Comparison of ENCODE assay signal across 9 cellular contexts in genomic region chr9:83977196-83977595, GRCh38. TPM values are rescaled to one million over a fixed set of nuclear protein-coding genes. Genes with fewer than 3 reads are reported as not detected.
A peak's percentile ranks its signal among the peaks of the same experiment; 100 is the strongest.
DNase-seq lines count a peak whose midpoint lies in the region; ATAC-seq, FAIRE-seq and TF ChIP-seq lines count a peak whose summit lies in the region.
"Had no signal": no experiment of that assay in that cellular context is flagged by ENCODE, and none has a peak within 500 bp of the region (broad histone marks: within the 10 kb centered on the region; RNA-seq: fewer than 3 reads in every experiment).

No MANE protein-coding gene starts in this region.

- H3F3A ChIP-seq in GM23338 (replicated peaks; ENCODE audit: low read depth) = peaks cover 32% of the 10 kb centered on the region

- intact Hi-C loops in endothelial cell of umbilical vein (cut with micrococcal nuclease) = no loop called here
- intact Hi-C loops in psoas muscle (cut with DNase I) = loop anchor here in 1 of 2 donors (5.0 kb wide), 1 partner anchor 195 kb away; no protein-coding TSS in a partner anchor

- no peak overlapping the region for H3K9ac ChIP-seq in endothelial cell of umbilical vein (replicated peaks; ENCODE audit: extremely low read depth, insufficient read depth, low read length)

- H3K4me1 ChIP-seq in GM23338 (ENCODE audit: insufficient read depth) = peaks cover 20% of the 10 kb centered on the region
- H3K4me1 ChIP-seq in SJCRH30 = peaks cover 9% of the 10 kb centered on the region; the same call in 1 of the 2 replicates
- peaks cover 13% of the 10 kb centered on the region for H3K4me1 ChIP-seq in endothelial cell of umbilical vein (ENCODE audit: control insufficient read depth, extremely low read depth, insufficient read depth, low read length)
- H3K4me1 ChIP-seq in psoas muscle = peaks cover 55% of the 10 kb centered on the region

- H3K9me3 ChIP-seq in SJCRH30 (replicated peaks) (no peaks in the 10 kb centered on the region), endothelial cell of umbilical vein (replicated peaks; ENCODE audit: control insufficient read depth, insufficient read depth, low read length) (no peaks in the 10 kb centered on the region), psoas muscle (no peaks in the 10 kb centered on the region)

- H3K27me3 ChIP-seq in GM23338 (ENCODE audit: insufficient read depth) (no peaks in the 10 kb centered on the region), SJCRH30 (no peaks in the 10 kb centered on the region), endothelial cell of umbilical vein (ENCODE audit: control insufficient read depth in 2 of 2, insufficient read depth in 2 of 2, low read length in 2 of 2) (no peaks in the 10 kb centered on the region), psoas muscle (ENCODE audit: insufficient read depth in 3 of 3, low read length in 2 of 3) (no peaks in the 10 kb centered on the region)

- DNase-seq in GM23338 (ENCODE audit: low spot score) = no peak
- no peak for DNase-seq in SJCRH30
- DNase-seq in endothelial cell of umbilical vein (ENCODE audit: low read depth, low spot score) = no peak
- DNase-seq in psoas muscle = no peak
- DNase-seq in NCI-H2171 treated with DMSO at 0.1 percent for 48 hours (lab: John Stamatoyannopoulos, UW) = no peak
- DNase-seq in midbrain (lab: John Stamatoyannopoulos, UW) = no peak
- DNase-seq: activated CD8-positive, alpha-beta memory T cell treated with anti-CD3 and anti-CD28 coated beads for 24 hours had no signal

- TF ChIP-seq CTCF in GM23338 (conservative IDR thresholded peaks at IDR 0.05; ENCODE audit: low read depth in 2 of 2) (no peak), endothelial cell of umbilical vein (IDR thresholded peaks at IDR 0.05; ENCODE audit: extremely low read depth in 1 of 2, insufficient read depth in 1 of 2, low read depth in 1 of 2, low read length in 2 of 2) (no peak), psoas muscle (IDR thresholded peaks at IDR 0.05) (no peak)

- H3K9me3 Mint-ChIP-seq in GM23338 = no peaks in the 10 kb centered on the region; the same call in 2 of the 3 replicates

- H3K36me3 Mint-ChIP-seq in GM23338 (ENCODE audit: low read depth) = peaks cover 76% of the 10 kb centered on the region

- peak overlapping the region; percentile 86 for H3K4me2 ChIP-seq in GM23338
- peak overlapping the region; percentile 97 for H3K4me2 ChIP-seq in endothelial cell of umbilical vein (ENCODE audit: insufficient read depth, low read length)

- H3K27me3 Mint-ChIP-seq in GM23338 (ENCODE audit: insufficient read depth, low read depth, poor library complexity) = peaks cover 23% of the 10 kb centered on the region

- ATAC-seq in GM23338 = no peak
- ATAC-seq in psoas muscle = no peak
- no peak for ATAC-seq in GM18519 (IDR thresholded peaks at IDR 0.05; ENCODE audit: low FRiP score, unreplicated experiment)
- ATAC-seq in GM18498 (IDR thresholded peaks at IDR 0.05; ENCODE audit: unreplicated experiment) = no peak

- H3K4me1 Mint-ChIP-seq in GM23338 = peaks cover 33% of the 10 kb centered on the region

- no TSS peak for BruUV-seq in endothelial cell of umbilical vein (replicated peaks; lab: Mats Ljungman, UMichigan)

- FAIRE-seq in endothelial cell of umbilical vein (lab: Jason Lieb, UNC) = no peak

- peak overlapping the region; percentile 95 for H3K4me3 Mint-ChIP-seq in GM23338

- peak overlapping the region; percentile 4; the same call in 1 of the 2 replicates for H3K27ac ChIP-seq in GM23338 (ENCODE audit: low read depth)
- no peak overlapping the region for H3K27ac ChIP-seq in SJCRH30
- H3K27ac ChIP-seq in endothelial cell of umbilical vein (ENCODE audit: insufficient read depth, low read depth, low read length) = no peak overlapping the region
- no peak overlapping the region for H3K27ac ChIP-seq in psoas muscle

- H3K9me2 ChIP-seq in GM23338 (ENCODE audit: insufficient read depth) = no peaks in the 10 kb centered on the region

- WGBS in psoas muscle, 3 donors = 67 to 79% (median 72%) methylated on average over 1 of the region's 1 CpG

- H4K20me1 ChIP-seq in GM23338 (replicated peaks; ENCODE audit: insufficient read depth) (peaks cover 66% of the 10 kb centered on the region), endothelial cell of umbilical vein (replicated peaks; ENCODE audit: control insufficient read depth, extremely low read depth, insufficient read depth, low read length) (peaks cover 15% of the 10 kb centered on the region)

- H3K4me3 ChIP-seq in GM23338 (peak overlapping the region; percentile 83), SJCRH30 (peak overlapping the region; percentile 97), endothelial cell of umbilical vein (replicated peaks in 1 of 3; ENCODE audit: insufficient read depth in 1 of 3, low read depth in 1 of 3, low read length in 3 of 3) (peak overlapping the region in 1 of 3 experiments; percentile 96), psoas muscle (peak overlapping the region; percentile 96)

- dilution Hi-C loops in endothelial cell of umbilical vein (cut with MboI; ENCODE audit: extremely low pct_ligation_motif_present, low sequenced_read_pairs) = no loop called here

- no peak for TF ChIP-seq POLR2A in endothelial cell of umbilical vein (IDR thresholded peaks at IDR 0.05; ENCODE audit: low read depth, low read length)

- POLR2A ChIA-PET in endothelial cell of umbilical vein (lab: Charles Lee) = no interaction called here

- CTCF ChIA-PET in endothelial cell of umbilical vein (lab: Charles Lee) = interaction anchor here (1.4 kb wide), 1 partner anchor 284 kb away, joined by 6 read pairs; no protein-coding TSS in a partner anchor

- H3K9me1 ChIP-seq in endothelial cell of umbilical vein (replicated peaks; ENCODE audit: control insufficient read depth, extremely low read depth, insufficient read depth, low read length) = no peaks in the 10 kb centered on the region

- H2AFZ ChIP-seq in GM23338 (no peak overlapping the region), endothelial cell of umbilical vein (ENCODE audit: low read depth, low read length) (no peak overlapping the region)

- H3K79me2 ChIP-seq in GM23338 (replicated peaks; ENCODE audit: insufficient read depth) = peaks cover 92% of the 10 kb centered on the region
- H3K79me2 ChIP-seq in endothelial cell of umbilical vein (ENCODE audit: control insufficient read depth, insufficient read depth, low read length) = peaks cover 90% of the 10 kb centered on the region

- peaks cover 59% of the 10 kb centered on the region for H3K36me3 ChIP-seq in GM23338 (ENCODE audit: insufficient read depth)
- peaks cover 76% of the 10 kb centered on the region for H3K36me3 ChIP-seq in SJCRH30
- peaks cover 17 to 36% of the 10 kb centered on the region in 2 experiments for H3K36me3 ChIP-seq in endothelial cell of umbilical vein (ENCODE audit: control insufficient read depth in 2 of 2, extremely low read depth in 1 of 2, insufficient read depth in 2 of 2, low read length in 2 of 2)
- H3K36me3 ChIP-seq in psoas muscle (ENCODE audit: insufficient read depth in 1 of 2, low read depth in 1 of 2) = peaks cover 13 to 59% of the 10 kb centered on the region in 2 donors

- H3K27ac Mint-ChIP-seq in GM23338 = peak overlapping the region; percentile 47; the same call in 1 of the 2 replicates

TF ChIP-seq in endothelial cell of umbilical vein, 7 proteins besides CTCF, POLR2A, EP300 and RAD21 (continues in another document):
- no peak for TF ChIP-seq MYC (IDR thresholded peaks at IDR 0.05; ENCODE audit: low read depth, low read length)

RNA-seq across cellular contexts. Expression of gene HNRNPK, which starts 2.8 kb away (rescaled TPM):
- total RNA-seq in GM23338 (2014; rRNA removed; shearing (Covaris generic)) = 918 and 1,083 TPM in 2 replicates
- 403 and 417 TPM in 2 replicates for polyA plus RNA-seq in GM23338 (2016; fragmentation: Nextera tagmentation; extraction: Ambion mirVana)
- 1,096 and 1,200 TPM in 2 replicates for total RNA-seq in SJCRH30 (2014; rRNA removed; shearing (Covaris generic))
- total RNA-seq in endothelial cell of umbilical vein = 653 and 663 TPM in 2 replicates
- 341 and 399 TPM in 2 replicates for polyA plus RNA-seq in endothelial cell of umbilical vein
- 427 and 435 TPM in 2 replicates for polyA plus RNA-seq in endothelial cell of umbilical vein (2011; cell fraction: cytosol; rRNA removed)
- 628 and 652 TPM in 2 replicates for polyA plus RNA-seq in endothelial cell of umbilical vein (2011; cell fraction: nucleus; rRNA removed)
- polyA plus RNA-seq in endothelial cell of umbilical vein (2012) = 498 and 617 TPM in 2 replicates
- 661 and 665 TPM in 2 replicates for polyA minus RNA-seq in endothelial cell of umbilical vein
- polyA minus RNA-seq in endothelial cell of umbilical vein (2011; cell fraction: cytosol; rRNA and poly(A)+ RNA removed) = 328 TPM
- 608 and 684 TPM in 2 replicates for polyA minus RNA-seq in endothelial cell of umbilical vein (2011; cell fraction: nucleus; rRNA and poly(A)+ RNA removed)
- total RNA-seq in psoas muscle = 100 to 1,000 TPM; 253 to 369 (median 344) TPM
- 100 to 1,000 TPM; 241 to 337 (median 327) TPM for polyA plus RNA-seq in psoas muscle

RNA-seq across cellular contexts. Expression of gene RMI1, which starts 3.4 kb away (rescaled TPM):
- 34.2 and 36.1 TPM in 2 replicates for total RNA-seq in GM23338 (2014; rRNA removed; shearing (Covaris generic))
- 14.5 and 16.9 TPM in 2 replicates for polyA plus RNA-seq in GM23338 (2016; fragmentation: Nextera tagmentation; extraction: Ambion mirVana)
- 10.9 and 11.1 TPM in 2 replicates for total RNA-seq in SJCRH30 (2014; rRNA removed; shearing (Covaris generic))
- 11.4 and 11.5 TPM in 2 replicates for total RNA-seq in endothelial cell of umbilical vein
- polyA plus RNA-seq in endothelial cell of umbilical vein = 0.46 and 1.1 TPM in 2 replicates
- 1.7 and 2.6 TPM in 2 replicates for polyA plus RNA-seq in endothelial cell of umbilical vein (2011; cell fraction: cytosol; rRNA removed)
- 2.1 and 3.0 TPM in 2 replicates for polyA plus RNA-seq in endothelial cell of umbilical vein (2011; cell fraction: nucleus; rRNA removed)
- 4.3 and 8.6 TPM in 2 replicates for polyA plus RNA-seq in endothelial cell of umbilical vein (2012)
- polyA minus RNA-seq in endothelial cell of umbilical vein = 2.2 and 3.1 TPM in 2 replicates
- polyA minus RNA-seq in endothelial cell of umbilical vein (2011; cell fraction: cytosol; rRNA and poly(A)+ RNA removed) = 10.1 TPM
- polyA minus RNA-seq in endothelial cell of umbilical vein (2011; cell fraction: nucleus; rRNA and poly(A)+ RNA removed) = 1.3 and 2.3 TPM in 2 replicates
- 1 to 10 TPM; 3.9 to 4.5 (median 4.1) TPM for total RNA-seq in psoas muscle
- 10 to 100 TPM in 1 of 3 donors, 1 to 10 TPM in 2; 2.4 to 15.1 (median 2.8) TPM for polyA plus RNA-seq in psoas muscle

RNA-seq across cellular contexts. Expression of gene KIF27, which starts 56.0 kb away (rescaled TPM):
- total RNA-seq in GM23338 (2014; rRNA removed; shearing (Covaris generic)) = 3.3 and 3.9 TPM in 2 replicates
- polyA plus RNA-seq in GM23338 (2016; fragmentation: Nextera tagmentation; extraction: Ambion mirVana) = 4.7 and 8.2 TPM in 2 replicates
- 2.0 and 3.9 TPM in 2 replicates for total RNA-seq in SJCRH30 (2014; rRNA removed; shearing (Covaris generic))
- 3.2 and 3.5 TPM in 2 replicates for total RNA-seq in endothelial cell of umbilical vein
- 0.16 and 0.28 TPM in 2 replicates for polyA plus RNA-seq in endothelial cell of umbilical vein
- 0.48 and 0.52 TPM in 2 replicates for polyA plus RNA-seq in endothelial cell of umbilical vein (2011; cell fraction: cytosol; rRNA removed)
- polyA plus RNA-seq in endothelial cell of umbilical vein (2011; cell fraction: nucleus; rRNA removed) = 2.4 and 4.1 TPM in 2 replicates
- 1.7 and 1.8 TPM in 2 replicates for polyA plus RNA-seq in endothelial cell of umbilical vein (2012)
- polyA minus RNA-seq in endothelial cell of umbilical vein = 1.2 and 1.9 TPM in 2 replicates
- polyA minus RNA-seq in endothelial cell of umbilical vein (2011; cell fraction: cytosol; rRNA and poly(A)+ RNA removed) = 1.0 TPM
- polyA minus RNA-seq in endothelial cell of umbilical vein (2011; cell fraction: nucleus; rRNA and poly(A)+ RNA removed) = 3.8 TPM in 2 replicates
- total RNA-seq in psoas muscle = 1 to 10 TPM; 1.8 to 3.8 (median 2.7) TPM
- 1 to 10 TPM in 2 of 3 donors, under 1 TPM in 1; 0.73 to 1.4 (median 1.0) TPM for polyA plus RNA-seq in psoas muscle
